1 cellular context compared by ENCODE assay signal in genomic region chrX:51891245-51891644, GRCh38.
A peak's percentile ranks its signal among the peaks of the same experiment; 100 is the strongest.
TF ChIP-seq lines count a peak whose summit lies in the region.

No MANE protein-coding gene starts in this region.

TF ChIP-seq in K562, 482 proteins besides CTCF, POLR2A, EP300 and RAD21 (continued from another document):
- TF ChIP-seq POLR2B (IDR thresholded peaks at IDR 0.05; ENCODE audit: low read depth, partially characterized antibody) (no peak), PKNOX1 (IDR thresholded peaks at IDR 0.05) (no peak), RAD51 (IDR thresholded peaks at IDR 0.05; ENCODE audit: borderline replicate concordance, low read depth) (no peak), ETS1 (conservative IDR thresholded peaks at IDR 0.05; ENCODE audit: control insufficient read depth, low read depth, low read length) (no peak), CBX2 (IDR thresholded peaks at IDR 0.05; ENCODE audit: insufficient read depth, low read length, poor library complexity, severe bottlenecking) (no peak), MAFG (tag; conservative IDR thresholded peaks at IDR 0.05) (0 out of 2 replicates have a peak, but pooled peaks have one; percentile 22), ZC3H4 (CRISPR knock-in tag; IDR thresholded peaks at IDR 0.05; ENCODE audit: borderline replicate concordance) (no peak), SNAPC5 (CRISPR knock-in tag; IDR thresholded peaks at IDR 0.05) (no peak), HNRNPLL (IDR thresholded peaks at IDR 0.05; ENCODE audit: low read depth, low read length, poor library complexity, severe bottlenecking) (no peak), NKRF (IDR thresholded peaks at IDR 0.05; ENCODE audit: borderline replicate concordance) (no peak), NFATC3 (IDR thresholded peaks at IDR 0.05) (no peak), ZNF253 (CRISPR knock-in tag; conservative IDR thresholded peaks at IDR 0.05) (no peak)
TF ChIP-seq in K562: peak in this region for 3.
